ENCODE assay signal across 9 cellular contexts in genomic region chr9:73093740-73094379, GRCh38. TPM values are rescaled to one million over a fixed set of nuclear protein-coding genes. Genes with fewer than 3 reads are reported as not detected.
DNase-seq lines count a peak whose midpoint lies in the region; ATAC-seq and TF ChIP-seq lines count a peak whose summit lies in the region.
"Had no signal": no experiment of that assay in that cellular context is flagged by ENCODE, and none has a peak within 500 bp of the region (broad histone marks: within the 10 kb centered on the region; RNA-seq: fewer than 3 reads in every experiment).

No MANE protein-coding gene starts in this region.

- intact Hi-C loops in IMR-90 (cut with micrococcal nuclease) (loop anchor here (10.0 kb wide), 1 partner anchor 1641 kb away; no protein-coding TSS in a partner anchor), breast epithelium (cut with DNase I; ENCODE audit: low total_unique reads) (no loop called here)
- intact Hi-C loops in naive thymus-derived CD4-positive, alpha-beta T cell (cut with micrococcal nuclease): no loop called here

- H4K5ac ChIP-seq in IMR-90 (ENCODE audit: low read depth, low read length): no peak overlapping the region

- ATAC-seq in IMR-90 (ENCODE audit: low read depth): 0 out of 2 replicates have a peak, but pooled peaks have one; percentile 35
- ATAC-seq in naive thymus-derived CD4-positive, alpha-beta T cell: no peak

- H3K36me3 ChIP-seq in BLaER1: no peaks in the 10 kb centered on the region
- no peaks in the 10 kb centered on the region for H3K36me3 ChIP-seq in IMR-90 (ENCODE audit: control insufficient read depth, insufficient read depth, low read length)
- H3K36me3 ChIP-seq in breast epithelium: no peaks in the 10 kb centered on the region
- H3K36me3 ChIP-seq in naive thymus-derived CD4-positive, alpha-beta T cell (ENCODE audit: control insufficient read depth in 2 of 3, insufficient read depth in 3 of 3, low read length in 3 of 3): no peaks in the 10 kb centered on the region

- no TSS peak for BruUV-seq in IMR-90 (replicated peaks; lab: Mats Ljungman, UMichigan)

- no CpG with 5 or more reads among the region's 5 CpGs for WGBS in IMR-90 (ENCODE audit: extremely low coverage in 2 of 2, insufficient read length in 1 of 2), 2 experiments

- no peak overlapping the region; the same call in 1 of the 2 replicates for H3K18ac ChIP-seq in IMR-90 (ENCODE audit: low read depth, low read length)

- peak overlapping the region in 2 of 9 donors; percentile 5 for H3K27ac Mint-ChIP-seq in naive thymus-derived CD4-positive, alpha-beta T cell

- H3K4me2 ChIP-seq in BLaER1: peak overlapping the region; percentile 17
- H3K4me2 ChIP-seq in IMR-90 (ENCODE audit: low read depth, low read length): peak overlapping the region; percentile 93

- H4K91ac ChIP-seq in IMR-90 (ENCODE audit: insufficient read depth, low read depth, low read length): no peak overlapping the region

- no peak overlapping the region for H3K14ac ChIP-seq in IMR-90 (replicated peaks; ENCODE audit: low read depth, low read length)

- no peak for TF ChIP-seq POLR2A in IMR-90 (IDR thresholded peaks at IDR 0.05; ENCODE audit: low read depth, low read length)
- TF ChIP-seq POLR2A in breast epithelium (IDR thresholded peaks at IDR 0.05): no peak

- no peaks in the 10 kb centered on the region for H3K27me3 ChIP-seq in BLaER1
- peaks cover 4% of the 10 kb centered on the region; the same call in 1 of the 2 replicates for H3K27me3 ChIP-seq in IMR-90 (ENCODE audit: control insufficient read depth, insufficient read depth, low read length)
- H3K27me3 ChIP-seq in breast epithelium: no peaks in the 10 kb centered on the region
- H3K27me3 ChIP-seq in naive thymus-derived CD4-positive, alpha-beta T cell (ENCODE audit: control insufficient read depth in 2 of 2, insufficient read depth in 2 of 2, low read length in 2 of 2): no peaks in the 10 kb centered on the region

- no peak for TF ChIP-seq RAD21 in IMR-90 (IDR thresholded peaks at IDR 0.05; ENCODE audit: low read length)

- no peak overlapping the region for H2BK120ac ChIP-seq in IMR-90 (ENCODE audit: low read depth, low read length)

- no peak overlapping the region for H3K4ac ChIP-seq in IMR-90 (ENCODE audit: low read depth, low read length)

- H3K36me3 Mint-ChIP-seq in naive thymus-derived CD4-positive, alpha-beta T cell: peaks cover 0 to 1% (median 0%) of the 10 kb centered on the region in 5 donors

- H3K27ac ChIP-seq in BLaER1 (no peak overlapping the region), IMR-90 (ENCODE audit: insufficient read depth, low read length) (no peak overlapping the region), breast epithelium (no peak overlapping the region), RWPE1 (no peak overlapping the region)
- no peak overlapping the region for H3K27ac ChIP-seq in naive thymus-derived CD4-positive, alpha-beta T cell (ENCODE audit: low read depth, low read length)

- peaks cover 0 to 14% (median 0%) of the 10 kb centered on the region in 5 donors for H3K27me3 Mint-ChIP-seq in naive thymus-derived CD4-positive, alpha-beta T cell

- no peak overlapping the region for H2AFZ ChIP-seq in IMR-90 (replicated peaks; ENCODE audit: low read length, poor library complexity)

- in situ Hi-C loops in IMR-90 (cut with MboI; ENCODE audit: low sequenced_read_pairs): no loop called here

- H3K9me3 ChIP-seq in BLaER1: no peaks in the 10 kb centered on the region
- no peaks in the 10 kb centered on the region for H3K9me3 ChIP-seq in IMR-90 (ENCODE audit: control insufficient read depth, insufficient read depth, low read length)
- no peaks in the 10 kb centered on the region for H3K9me3 ChIP-seq in breast epithelium
- no peaks in the 10 kb centered on the region for H3K9me3 ChIP-seq in naive thymus-derived CD4-positive, alpha-beta T cell (ENCODE audit: control insufficient read depth in 2 of 3, low read length in 3 of 3)

- H3K4me1 ChIP-seq in BLaER1: no peaks in the 10 kb centered on the region
- no peaks in the 10 kb centered on the region for H3K4me1 ChIP-seq in IMR-90 (ENCODE audit: control insufficient read depth, insufficient read depth, low read length)
- H3K4me1 ChIP-seq in breast epithelium: no peaks in the 10 kb centered on the region
- H3K4me1 ChIP-seq in naive thymus-derived CD4-positive, alpha-beta T cell (ENCODE audit: control insufficient read depth in 2 of 2, insufficient read depth in 2 of 2, low read length in 2 of 2): no peaks in the 10 kb centered on the region

- POLR2A ChIA-PET in IMR-90 (lab: Charles Lee; ENCODE audit: unreplicated experiment): no interaction called here
- POLR2A ChIA-PET in naive thymus-derived CD4-positive, alpha-beta T cell (lab: Charles Lee): interaction anchor here (0.7 kb wide), 1 partner anchor 571 kb away, joined by 6 read pairs; no protein-coding TSS in a partner anchor
- POLR2A ChIA-PET in RWPE1 (lab: Yijun Ruan, JAX; ENCODE audit: low non-redundant PET): no interaction called here

- no peaks in the 10 kb centered on the region for H3K9me1 ChIP-seq in IMR-90 (ENCODE audit: insufficient read depth, low read length)

- no peak overlapping the region for H2AK9ac ChIP-seq in IMR-90 (replicated peaks; ENCODE audit: low read depth, low read length, poor library complexity)

- H3K56ac ChIP-seq in IMR-90 (ENCODE audit: extremely low read depth, insufficient read depth, low read length): no peak overlapping the region

- H3K4me3 ChIP-seq in BLaER1: no peak overlapping the region
- H3K4me3 ChIP-seq in IMR-90 (ENCODE audit: insufficient read depth, low read depth, low read length): peak overlapping the region; percentile 7; the same call in 1 of the 2 replicates
- peak overlapping the region in 2 of 3 donors; percentile 1 to 24 for H3K4me3 ChIP-seq in breast epithelium
- no peak overlapping the region for H3K4me3 ChIP-seq in naive thymus-derived CD4-positive, alpha-beta T cell (ENCODE audit: low read length)

- no peak overlapping the region for H2AK5ac ChIP-seq in IMR-90 (ENCODE audit: low read depth, low read length)

- no peaks in the 10 kb centered on the region for H3K9me3 Mint-ChIP-seq in naive thymus-derived CD4-positive, alpha-beta T cell

- dilution Hi-C loops in IMR-90 (cut with HindIII; ENCODE audit: low sequenced_read_pairs, unreplicated experiment): no loop called here

- DNase-seq in IMR-90: peak; percentile 1
- DNase-seq in breast epithelium (ENCODE audit: low spot score in 2 of 2): no peak
- DNase-seq in naive thymus-derived CD4-positive, alpha-beta T cell: no peak
- no peak for DNase-seq in stimulated activated CD8-positive, alpha-beta memory T cell treated with anti-CD3 and anti-CD28 coated beads, Interleukin-4, amount 100 ng/mL, for 48 hours
- no peak for DNase-seq in SKM-1 (lab: John Stamatoyannopoulos, UW; ENCODE audit: unreplicated experiment)
- no peak for DNase-seq in activated effector memory CD4-positive, alpha-beta T cell treated with Interleukin-2 at 50 U/mL for 16 hours
- DNase-seq in RWPE1 (ENCODE audit: low spot score): no peak
- DNase-seq: trophoblast cell had no signal

- CTCF ChIA-PET in IMR-90 (lab: Yijun Ruan, JAX) (interaction anchor here (1.5 kb wide), 1 partner anchor 14 kb away, joined by 4 read pairs; no protein-coding TSS in a partner anchor), RWPE1 (lab: Yijun Ruan, JAX) (interaction anchor here (0.9 to 1.4 kb wide), 2 partner anchors 14 to 236 kb away, joined by 3 to 6 read pairs; no protein-coding TSS in a partner anchor)
- CTCF ChIA-PET in naive thymus-derived CD4-positive, alpha-beta T cell (lab: Charles Lee): no interaction called here

- no peak for TF ChIP-seq CTCF in IMR-90 (conservative IDR thresholded peaks at IDR 0.05; ENCODE audit: low read depth, low read length)
- no peak for TF ChIP-seq CTCF in breast epithelium (IDR thresholded peaks at IDR 0.05)
- no peak for TF ChIP-seq CTCF in RWPE1 (conservative IDR thresholded peaks at IDR 0.05; ENCODE audit: low read depth)

- H2BK5ac ChIP-seq in IMR-90 (ENCODE audit: low read depth, low read length, poor library complexity, severe bottlenecking): no peak overlapping the region

- H2BK15ac ChIP-seq in IMR-90 (ENCODE audit: low read depth, low read length): no peak overlapping the region

- H4K8ac ChIP-seq in IMR-90 (ENCODE audit: low read depth in 2 of 2, low read length in 2 of 2): no peak overlapping the region

- H4K20me1 ChIP-seq in BLaER1 (no peaks in the 10 kb centered on the region), IMR-90 (ENCODE audit: insufficient read depth, low read length) (no peaks in the 10 kb centered on the region)

- H3K9ac ChIP-seq in BLaER1: no peak overlapping the region
- no peak overlapping the region for H3K9ac ChIP-seq in IMR-90 (ENCODE audit: low read depth, low read length)

- peak overlapping the region in 8 of 10 donors; percentile 1 to 82 (median 60) for H3K4me3 Mint-ChIP-seq in naive thymus-derived CD4-positive, alpha-beta T cell

- H3K4me1 Mint-ChIP-seq in naive thymus-derived CD4-positive, alpha-beta T cell: peaks cover 0 to 6% (median 5%) of the 10 kb centered on the region in 7 donors

- no peak overlapping the region for H2BK20ac ChIP-seq in IMR-90 (ENCODE audit: low read depth, low read length)

- no peak overlapping the region for H3K23ac ChIP-seq in IMR-90 (ENCODE audit: low read depth, low read length)

- no peaks in the 10 kb centered on the region for H3K79me1 ChIP-seq in IMR-90 (ENCODE audit: low read depth in 1 of 2, low read length in 2 of 2)

TF ChIP-seq in IMR-90, 13 proteins besides CTCF, POLR2A, EP300 and RAD21:
- TF ChIP-seq MXI1 (IDR thresholded peaks at IDR 0.05; ENCODE audit: borderline replicate concordance, low read depth, low read length) (no peak), MAZ (IDR thresholded peaks at IDR 0.05; ENCODE audit: borderline replicate concordance, low read depth, low read length) (no peak), FOS (IDR thresholded peaks at IDR 0.05; ENCODE audit: low read depth, low read length) (no peak), NFE2L2 (IDR thresholded peaks at IDR 0.05; ENCODE audit: low read depth, low read length) (no peak), USF2 (IDR thresholded peaks at IDR 0.05; ENCODE audit: low read depth, low read length) (no peak)

RNA-seq across cellular contexts. Expression of gene ANXA1, which starts 57.8 kb away (rescaled TPM):
- total RNA-seq in IMR-90 (2012; rRNA removed): 583 and 637 TPM in 2 replicates
- polyA plus RNA-seq in IMR-90 (2012; rRNA removed): 465 and 520 TPM in 2 replicates
- polyA plus RNA-seq in IMR-90 (2012; cell fraction: cytosol; rRNA removed): 66.9 and 122 TPM in 2 replicates
- 22.6 and 233 TPM in 2 replicates for polyA plus RNA-seq in IMR-90 (2012; cell fraction: nucleus; rRNA removed; ENCODE audit: low replicate concordance)
- 100 to 1,000 TPM; 364 to 729 (median 628) TPM for total RNA-seq in breast epithelium
- 100 to 1,000 TPM in 3 of 5 experiments, 10 to 100 TPM in 2; 90.2 to 649 (median 145) TPM for total RNA-seq in naive thymus-derived CD4-positive, alpha-beta T cell
- 100 to 1,000 TPM; 102 to 163 TPM for polyA plus RNA-seq in naive thymus-derived CD4-positive, alpha-beta T cell

Comparison
In these comparisons a context has a peak if more than half of its experiments do, and no peak if none do; other contexts are left out.
1. H3K4me3 ChIP-seq: peak in IMR-90 (single experiment) and breast epithelium (2 of 3); none in BLaER1 (single experiment) and naive thymus-derived CD4-positive, alpha-beta T cell (single experiment).